ENCODE assay signal across 1 cellular context in genomic region chr1:98044766-98045165, GRCh38.
TF ChIP-seq lines count a peak whose summit lies in the region.

No MANE protein-coding gene starts in this region.

TF ChIP-seq in A549, 52 proteins besides CTCF, POLR2A, EP300 and RAD21 (continued from another document):
- TF ChIP-seq, protein P1, sequence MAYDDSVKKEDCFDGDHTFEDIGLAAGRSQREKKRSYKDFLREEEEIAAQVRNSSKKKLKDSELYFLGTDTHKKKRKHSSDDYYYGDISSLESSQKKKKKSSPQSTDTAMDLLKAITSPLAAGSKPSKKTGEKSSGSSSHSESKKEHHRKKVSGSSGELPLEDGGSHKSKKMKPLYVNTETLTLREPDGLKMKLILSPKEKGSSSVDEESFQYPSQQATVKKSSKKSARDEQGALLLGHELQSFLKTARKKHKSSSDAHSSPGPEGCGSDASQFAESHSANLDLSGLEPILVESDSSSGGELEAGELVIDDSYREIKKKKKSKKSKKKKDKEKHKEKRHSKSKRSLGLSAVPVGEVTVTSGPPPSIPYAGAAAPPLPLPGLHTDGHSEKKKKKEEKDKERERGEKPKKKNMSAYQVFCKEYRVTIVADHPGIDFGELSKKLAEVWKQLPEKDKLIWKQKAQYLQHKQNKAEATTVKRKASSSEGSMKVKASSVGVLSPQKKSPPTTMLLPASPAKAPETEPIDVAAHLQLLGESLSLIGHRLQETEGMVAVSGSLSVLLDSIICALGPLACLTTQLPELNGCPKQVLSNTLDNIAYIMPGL (CRISPR knock-in tag; IDR thresholded peaks at IDR 0.05; ENCODE audit: borderline replicate concordance), result no peak
- TF ChIP-seq, protein P2, sequence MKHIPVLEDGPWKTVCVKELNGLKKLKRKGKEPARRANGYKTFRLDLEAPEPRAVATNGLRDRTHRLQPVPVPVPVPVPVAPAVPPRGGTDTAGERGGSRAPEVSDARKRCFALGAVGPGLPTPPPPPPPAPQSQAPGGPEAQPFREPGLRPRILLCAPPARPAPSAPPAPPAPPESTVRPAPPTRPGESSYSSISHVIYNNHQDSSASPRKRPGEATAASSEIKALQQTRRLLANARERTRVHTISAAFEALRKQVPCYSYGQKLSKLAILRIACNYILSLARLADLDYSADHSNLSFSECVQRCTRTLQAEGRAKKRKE (CRISPR knock-in tag; IDR thresholded peaks at IDR 0.05; ENCODE audit: low read depth), result no peak
- TF ChIP-seq USF2 (IDR thresholded peaks at IDR 0.05), result no peak
- TF ChIP-seq TFCP2L1 (CRISPR knock-in tag; IDR thresholded peaks at IDR 0.05), result no peak
- TF ChIP-seq RNF2 (IDR thresholded peaks at IDR 0.05; ENCODE audit: borderline replicate concordance, low read depth), result no peak
- no peak for TF ChIP-seq JUN (IDR thresholded peaks at IDR 0.05)
- no peak for TF ChIP-seq ZC3H11A (IDR thresholded peaks at IDR 0.05)
